23 cellular contexts compared by ENCODE assay signal in genomic region chr11:117374316-117374715, GRCh38. TPM values are rescaled to one million over a fixed set of nuclear protein-coding genes. Genes with fewer than 3 reads are reported as not detected.
A peak's percentile ranks its signal among the peaks of the same experiment; 100 is the strongest.
DNase-seq lines count a peak whose midpoint lies in the region; ATAC-seq and TF ChIP-seq lines count a peak whose summit lies in the region.
"Had no signal": no experiment of that assay in that cellular context is flagged by ENCODE, and none has a peak within 500 bp of the region (broad histone marks: within the 10 kb centered on the region; RNA-seq: fewer than 3 reads in every experiment).

No MANE protein-coding gene starts in this region.

- intact Hi-C loops in left lung (cut with DNase I): no loop called here

- H3F3A ChIP-seq in GM23248 (ENCODE audit: insufficient read depth): no peaks in the 10 kb centered on the region

- peak; percentile 3 for DNase-seq in NCI-H2171 treated with DMSO at 0.1 percent for 48 hours (lab: John Stamatoyannopoulos, UW)
- DNase-seq in NCI-H2171 (lab: John Stamatoyannopoulos, UW): no peak
- DNase-seq in DMS 273 treated with DMSO at 0.1 percent for 48 hours (lab: John Stamatoyannopoulos, UW): peak; percentile 41
- peak; percentile 92 for DNase-seq in NCI-H82 treated with DMSO at 0.1 percent for 48 hours (lab: John Stamatoyannopoulos, UW; ENCODE audit: unreplicated experiment)
- no peak for DNase-seq in neural crest cell (ENCODE audit: low read depth, low spot score)
- no peak for DNase-seq in GM23248
- no peak for DNase-seq in substantia nigra (lab: John Stamatoyannopoulos, UW)
- no peak for DNase-seq in left lung
- DNase-seq: CD8-positive, alpha-beta memory T cell; DMS79 treated with DMSO at 0.1 percent for 48 hours; GF-D8; Karpas-422; NCI-H1092; NCI-H1417 treated with DMSO at 0.1 percent for 48 hours; NCI-H1930; NCI-H2107; NCI-H2227 treated with DMSO at 0.1 percent for 48 hours; SIG-M5 had no signal

- no peaks in the 10 kb centered on the region for H4K20me1 ChIP-seq in GM23248 (ENCODE audit: insufficient read depth)

- H3K27ac ChIP-seq in GM23248: no peak overlapping the region
- H3K27ac ChIP-seq in substantia nigra (ENCODE audit: low read depth, low read length, poor library complexity, severe bottlenecking): no peak overlapping the region
- H3K27ac ChIP-seq in left lung: no peak overlapping the region
- H3K27ac ChIP-seq: 22Rv1, C4-2B, SK-N-MC had no signal

- H3K9me3 ChIP-seq in GM23248 (ENCODE audit: low read depth) (no peaks in the 10 kb centered on the region), left lung (no peaks in the 10 kb centered on the region)

- H3K36me3 Mint-ChIP-seq in neural crest cell (ENCODE audit: low read depth): peaks cover 21% of the 10 kb centered on the region

- peak overlapping the region; percentile 78 for H3K27ac Mint-ChIP-seq in neural crest cell (ENCODE audit: unreplicated experiment)
- H3K27ac Mint-ChIP-seq: B cell; CD8-positive, alpha-beta memory T cell had no signal

- H3K27me3 Mint-ChIP-seq in neural crest cell (ENCODE audit: low read depth): no peaks in the 10 kb centered on the region
- H3K27me3 Mint-ChIP-seq: B cell; CD8-positive, alpha-beta memory T cell had no signal

- no peak overlapping the region for H3K4me3 Mint-ChIP-seq in neural crest cell
- H3K4me3 Mint-ChIP-seq: B cell; CD8-positive, alpha-beta memory T cell had no signal

- H3K4me3 ChIP-seq in GM23248 (no peak overlapping the region), left lung (no peak overlapping the region)
- H3K4me3 ChIP-seq: SK-N-MC had no signal

- H3K9me3 Mint-ChIP-seq in neural crest cell: no peaks in the 10 kb centered on the region
- H3K9me3 Mint-ChIP-seq: CD8-positive, alpha-beta memory T cell had no signal

- 98 to 100% methylated on average over 3 of the region's 3 CpGs for WGBS in GM23248 (ENCODE audit: low coverage in 1 of 2, low lambda C conversion rate in 2 of 2, missing lambda C conversion rate in 2 of 2), 2 experiments

- H3K4me2 ChIP-seq in GM23248 (ENCODE audit: unreplicated experiment): no peak overlapping the region

- H3K4me1 ChIP-seq in GM23248 (ENCODE audit: insufficient read depth) (no peaks in the 10 kb centered on the region), left lung (no peaks in the 10 kb centered on the region)

- in situ Hi-C loops in GM23248 (cut with MboI): no loop called here

- peaks cover 11% of the 10 kb centered on the region for H3K4me1 Mint-ChIP-seq in neural crest cell
- H3K4me1 Mint-ChIP-seq: B cell; CD8-positive, alpha-beta memory T cell had no signal

- no peak overlapping the region for H2AFZ ChIP-seq in GM23248

- no peak for ATAC-seq in left lung
- ATAC-seq: HepG2 had no signal

- TF ChIP-seq CTCF in neural crest cell (conservative IDR thresholded peaks at IDR 0.05) (no peak), left lung (IDR thresholded peaks at IDR 0.05) (no peak)

- H3K9ac ChIP-seq in GM23248: no peak overlapping the region

- H3K36me3 ChIP-seq in GM23248 (ENCODE audit: low read depth): peaks cover 10% of the 10 kb centered on the region; the same call in 1 of the 2 replicates
- peaks cover 0 to 90% of the 10 kb centered on the region in 2 donors for H3K36me3 ChIP-seq in left lung

- no peaks in the 10 kb centered on the region for H3K9me2 ChIP-seq in GM23248 (ENCODE audit: insufficient read depth)

- H3K27me3 ChIP-seq in GM23248 (replicated peaks; ENCODE audit: insufficient read depth) (no peaks in the 10 kb centered on the region), left lung (no peaks in the 10 kb centered on the region)

- no peaks in the 10 kb centered on the region for H3K79me2 ChIP-seq in GM23248 (ENCODE audit: insufficient read depth)

RNA-seq across cellular contexts. Expression of gene CEP164, which starts 46.7 kb away (rescaled TPM):
- total RNA-seq in neural crest cell: 41.2 and 42.8 TPM in 2 replicates
- 30.9 and 48.2 TPM in 2 replicates for total RNA-seq in GM23248 (2014; rRNA removed; shearing (Covaris generic))
- polyA plus RNA-seq in GM23248 (2016; fragmentation: Nextera tagmentation; extraction: Ambion mirVana): 20.0 and 20.3 TPM in 2 replicates
- 10 to 100 TPM; 27.4 to 31.0 TPM for total RNA-seq in left lung

RNA-seq across cellular contexts. Expression of gene BACE1, which starts 58.3 kb away (rescaled TPM):
- total RNA-seq in neural crest cell (30.4 and 30.7 TPM in 2 replicates), left lung (10 to 100 TPM; 24.1 to 39.5 TPM)
- 40.5 and 45.8 TPM in 2 replicates for total RNA-seq in GM23248 (2014; rRNA removed; shearing (Covaris generic))
- polyA plus RNA-seq in GM23248 (2016; fragmentation: Nextera tagmentation; extraction: Ambion mirVana): 14.4 and 15.0 TPM in 2 replicates
- total RNA-seq: B cell had no signal

Comparison
In these comparisons a context has a peak if more than half of its experiments do, and no peak if none do; other contexts are left out.
1. DNase-seq: peak in NCI-H2171 treated with DMSO at 0.1 percent for 48 hours (single experiment), DMS 273 treated with DMSO at 0.1 percent for 48 hours (single experiment) and NCI-H82 treated with DMSO at 0.1 percent for 48 hours (single experiment); none in NCI-H2171 (single experiment), neural crest cell (single experiment), GM23248 (single experiment), substantia nigra (0 of 49) and left lung (0 of 2).